Comparison of ENCODE assay signal across 8 cellular contexts in the genomic region with DNA sequence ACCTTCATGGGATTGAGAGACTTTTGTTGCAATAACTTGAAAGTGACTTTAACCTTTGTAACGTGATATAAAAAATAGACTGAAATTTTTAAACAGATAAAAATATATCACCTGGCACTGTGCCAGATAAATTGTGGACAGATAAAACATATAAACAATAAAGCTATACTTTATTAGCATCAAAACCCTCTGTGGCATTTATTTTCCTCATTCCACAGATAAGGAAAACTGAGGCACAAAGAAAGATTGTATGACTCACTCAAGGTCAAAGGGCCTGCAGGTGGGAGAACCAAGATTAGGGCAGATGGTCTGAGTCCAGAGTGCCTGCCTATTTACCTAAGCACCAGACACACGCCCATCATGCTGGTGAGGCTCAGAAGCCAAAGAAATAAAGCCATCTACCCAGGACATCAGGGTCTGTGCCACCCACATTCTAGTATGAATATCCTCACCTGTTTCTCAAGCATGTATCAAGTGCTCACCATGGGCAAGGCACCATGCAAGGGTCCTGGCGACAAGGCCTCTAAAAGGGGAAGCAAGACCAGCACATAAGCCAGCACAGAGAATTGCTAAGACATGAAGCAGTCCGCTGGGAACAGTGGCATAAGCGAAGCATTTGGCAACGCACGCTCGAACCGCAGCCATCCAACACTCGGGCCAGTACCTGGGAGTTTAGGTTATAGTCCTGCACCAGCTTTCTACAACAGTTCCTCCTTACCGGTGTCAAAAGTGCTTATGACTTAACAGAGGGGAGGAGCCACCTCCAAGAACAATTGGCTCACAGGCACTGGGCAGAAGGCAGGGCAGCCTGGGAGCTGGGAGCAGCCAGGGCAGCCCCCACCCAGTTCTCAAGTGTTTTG. TPM values are rescaled to one million over a fixed set of nuclear protein-coding genes. Genes with fewer than 3 reads are reported as not detected.
DNase-seq lines count a peak whose midpoint lies in the region; ATAC-seq lines count a peak whose summit lies in the region.

No MANE protein-coding gene starts in this region.

- H3K4ac ChIP-seq in mesendoderm (ENCODE audit: low read depth, low read length): no peak overlapping the region

- H3K79me1 ChIP-seq in mesendoderm (ENCODE audit: low read length): peaks cover 20% of the 10 kb centered on the region

- H4K8ac ChIP-seq in mesendoderm (ENCODE audit: low read depth, low read length): no peak overlapping the region

- no peaks in the 10 kb centered on the region for H3K27me3 ChIP-seq in mesendoderm (ENCODE audit: insufficient read depth, low read length, poor library complexity)

- H3K23ac ChIP-seq in mesendoderm (ENCODE audit: low read length): no peak overlapping the region

- peak overlapping the region; percentile 39 for H3K27ac ChIP-seq in mesendoderm (ENCODE audit: low read depth, low read length)
- peak overlapping the region; percentile 72 for H3K27ac ChIP-seq in urinary bladder (ENCODE audit: low read depth)

- ATAC-seq in HG02610 (IDR thresholded peaks at IDR 0.05; ENCODE audit: unreplicated experiment) (no peak), GM19397 (IDR thresholded peaks at IDR 0.05; ENCODE audit: unreplicated experiment) (no peak)

- H2BK5ac ChIP-seq in mesendoderm (ENCODE audit: low read length): no peak overlapping the region

- no peak overlapping the region for H3K4me3 ChIP-seq in mesendoderm (ENCODE audit: low read length)
- no peak overlapping the region for H3K4me3 ChIP-seq in urinary bladder (ENCODE audit: low read depth, low read length)

- no peak overlapping the region for H2AK5ac ChIP-seq in mesendoderm (ENCODE audit: low read length)

- no peak overlapping the region for H4K5ac ChIP-seq in mesendoderm (ENCODE audit: low read length)

- peak overlapping the region; percentile 47 for H3K9ac ChIP-seq in mesendoderm (ENCODE audit: low read length)

- WGBS in mesendoderm (ENCODE audit: extremely low coverage, insufficient coverage, low lambda C conversion rate): no CpG with 5 or more reads among the region's 11 CpGs
- 24% methylated on average over 11 of the region's 11 CpGs for WGBS in urinary bladder

- no peak overlapping the region for H3K18ac ChIP-seq in mesendoderm (ENCODE audit: low read length)

- DNase-seq in activated effector memory CD4-positive, alpha-beta T cell treated with anti-CD3 and anti-CD28 coated beads, Interleukin-2, amount 50 U/mL, for 16 hours: peak; percentile 71
- DNase-seq in activated effector memory CD4-positive, alpha-beta T cell treated with Interleukin-2 at 50 U/mL for 16 hours: no peak
- DNase-seq in OCI-M1 (lab: John Stamatoyannopoulos, UW) (peak; percentile 54), cerebellum (ENCODE audit: low spot score) (peak; percentile 79), mesendoderm (peak; percentile 73)

- H3K4me1 ChIP-seq in mesendoderm (ENCODE audit: control insufficient read depth, low read depth, low read length): peaks cover 34% of the 10 kb centered on the region
- H3K4me1 ChIP-seq in urinary bladder (ENCODE audit: insufficient read depth): no peaks in the 10 kb centered on the region

- H2BK120ac ChIP-seq in mesendoderm (ENCODE audit: low read depth, low read length): no peak overlapping the region

- H3K56ac ChIP-seq in mesendoderm (ENCODE audit: low read length): peak overlapping the region; percentile 12

- H3K79me2 ChIP-seq in mesendoderm (ENCODE audit: control insufficient read depth, insufficient read depth, low read length): peaks cover 89% of the 10 kb centered on the region

- no peak overlapping the region for H3K4me2 ChIP-seq in mesendoderm (ENCODE audit: low read length)

- H2BK15ac ChIP-seq in mesendoderm (replicated peaks; ENCODE audit: low read depth): no peak overlapping the region

- H3K36me3 ChIP-seq in mesendoderm (ENCODE audit: control insufficient read depth, insufficient read depth, low read length) (peaks cover 1% of the 10 kb centered on the region), urinary bladder (ENCODE audit: insufficient read depth) (no peaks in the 10 kb centered on the region)

RNA-seq across cellular contexts. Expression of gene MYH9, which starts 17.6 kb away (rescaled TPM):
- total RNA-seq in cerebellum: 38.6 TPM
- polyA plus RNA-seq in mesendoderm (2013, experiment 1 of 2): 110 TPM
- 111 TPM for polyA plus RNA-seq in mesendoderm (2013, experiment 2 of 2)
- 150 TPM for total RNA-seq in urinary bladder
- polyA plus RNA-seq in urinary bladder: 258 TPM
